11 cellular contexts compared by ENCODE assay signal in the genomic region with DNA sequence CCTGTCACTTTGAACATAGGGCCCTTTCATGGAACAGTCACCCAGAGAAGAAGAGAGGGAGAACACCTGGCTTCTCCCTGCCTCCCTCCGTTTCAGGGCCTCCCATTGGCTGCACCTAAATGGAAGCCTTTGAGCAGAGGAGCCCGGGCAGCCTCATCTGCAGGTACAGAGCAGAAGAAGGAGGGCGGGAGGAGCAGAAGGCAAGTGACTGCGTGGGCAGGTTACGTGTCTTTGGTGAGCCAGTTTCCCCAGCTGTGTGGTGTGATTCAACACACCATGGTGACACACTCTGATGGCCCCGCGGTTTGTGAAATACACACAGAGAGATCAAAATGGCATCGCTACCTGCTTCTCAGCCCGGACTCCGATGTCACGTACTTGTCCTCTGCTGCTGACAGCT.
"Had no signal": no experiment of that assay in that cellular context is flagged by ENCODE, and none has a peak within 500 bp of the region (broad histone marks: within the 10 kb centered on the region; RNA-seq: fewer than 3 reads in every experiment).

No MANE protein-coding gene starts in this region.

- DNase-seq: colonic mucosa; effector CD8-positive, alpha-beta T cell; endodermal cell; foreskin keratinocyte; heart right ventricle; immature natural killer cell; islet precursor cell; right cardiac atrium; sigmoid colon; stimulated activated CD4-positive, alpha-beta T cell treated with anti-CD3 and anti-CD28 coated beads, Interleukin-2, amount 100 ng/mL, for 24 hours; stimulated activated CD4-positive, alpha-beta T cell treated with anti-CD3 and anti-CD28 coated beads, Interleukin-4, amount 100 ng/mL, for 24 hours had no signal
